Comparison of ENCODE assay signal across 20 cellular contexts in genomic region chr6:89449182-89449581, GRCh38. TPM values are rescaled to one million over a fixed set of nuclear protein-coding genes. Genes with fewer than 3 reads are reported as not detected.
"Had no signal": no experiment of that assay in that cellular context is flagged by ENCODE, and none has a peak within 500 bp of the region (broad histone marks: within the 10 kb centered on the region; RNA-seq: fewer than 3 reads in every experiment).

No MANE protein-coding gene starts in this region.

- ATAC-seq: HepG2 had no signal

- FAIRE-seq: HepG2 had no signal

- DNase-seq: IMR-90, KBM-7, MG63, NCI-H1092 treated with DMSO at 0.1 percent for 48 hours, NCI-H1436, NCI-H187, NCI-H2029, NCI-H2081 treated with DMSO at 0.1 percent for 48 hours, NCI-H2171, NCI-H226, NCI-H446, NCI-H510A, NCI-H524 treated with DMSO at 0.1 percent for 48 hours, NCI-H69, NCI-H774, SHP77, SK-N-SH, T-helper 1 cell had no signal

- H3K9me3 ChIP-seq: MG63, SK-N-SH had no signal

- H3K4me3 ChIP-seq: MG63 had no signal

- H3K27ac ChIP-seq: RWPE1 had no signal

- H3K36me3 ChIP-seq: MG63 had no signal

- H3K27me3 ChIP-seq: MG63 had no signal

RNA-seq across cellular contexts. Expression of gene RRAGD, which starts 37.1 kb away (rescaled TPM):
- total RNA-seq: IMR-90 had no signal
- polyA plus RNA-seq: IMR-90 had no signal
